In genomic region chr5:2251751-2252150, GRCh38 we compare ENCODE assay signal across 21 cellular contexts.
DNase-seq lines count a peak whose midpoint lies in the region; ATAC-seq and TF ChIP-seq lines count a peak whose summit lies in the region.
"Had no signal": no experiment of that assay in that cellular context is flagged by ENCODE, and none has a peak within 500 bp of the region (broad histone marks: within the 10 kb centered on the region; RNA-seq: fewer than 3 reads in every experiment).

No MANE protein-coding gene starts in this region.

- intact Hi-C loops in left cardiac atrium (cut with DNase I) (no loop called here), esophagus muscularis mucosa (cut with DNase I) (no loop called here)
- intact Hi-C loops in activated T-helper 2 cell treated with anti-CD3 and anti-CD28 coated beads, Interferon-gamma antibody, Interleukin-2, Interleukin-4, amounts not matched to agents 10 μg/mL and 5 μg/mL and 100 μg/mL, durations not matched to agents 14 hours and 24 hours and 36 hours (cut with micrococcal nuclease): no loop called here

- H3K4me1 Mint-ChIP-seq in stimulated activated effector memory CD8-positive, alpha-beta T cell treated with anti-CD3 and anti-CD28 coated beads, Interleukin-12 subunit alpha, Interleukin-12 subunit beta, amount 100 ng/mL, for 72 hours: peaks cover 6% of the 10 kb centered on the region
- no peaks in the 10 kb centered on the region for H3K4me1 Mint-ChIP-seq in activated T-helper 2 cell treated with anti-CD3 and anti-CD28 coated beads, Interferon-gamma antibody, Interleukin-2, Interleukin-4, amounts not matched to agents 10 μg/mL and 5 μg/mL and 100 μg/mL, durations not matched to agents 14 hours and 24 hours and 36 hours (ENCODE audit: low read depth)

- no peak overlapping the region for H3K4me3 Mint-ChIP-seq in stimulated activated effector memory CD8-positive, alpha-beta T cell treated with anti-CD3 and anti-CD28 coated beads, Interleukin-12 subunit alpha, Interleukin-12 subunit beta, amount 100 ng/mL, for 72 hours
- H3K4me3 Mint-ChIP-seq in activated T-helper 2 cell treated with anti-CD3 and anti-CD28 coated beads, Interferon-gamma antibody, Interleukin-2, Interleukin-4, amounts not matched to agents 10 μg/mL and 5 μg/mL and 100 μg/mL, durations not matched to agents 14 hours and 24 hours and 36 hours (ENCODE audit: low read depth): no peak overlapping the region
- H3K4me3 Mint-ChIP-seq: CD4-positive, CD25-positive, alpha-beta regulatory T cell; CD8-positive, alpha-beta memory T cell had no signal

- H3K4me1 ChIP-seq in right atrium auricular region: no peaks in the 10 kb centered on the region
- H3K4me1 ChIP-seq in esophagus muscularis mucosa: no peaks in the 10 kb centered on the region
- H3K4me1 ChIP-seq: A549, HAP-1 had no signal

- no peak overlapping the region for H3K4me3 ChIP-seq in right atrium auricular region
- no peak overlapping the region for H3K4me3 ChIP-seq in esophagus muscularis mucosa
- H3K4me3 ChIP-seq: A549, GM23248, HAP-1 had no signal

- 78% methylated on average over 6 of the region's 10 CpGs for WGBS in esophagus muscularis mucosa

- no peak for ATAC-seq in left cardiac atrium
- ATAC-seq in stimulated activated effector memory CD8-positive, alpha-beta T cell treated with anti-CD3 and anti-CD28 coated beads, Interleukin-12 subunit alpha, Interleukin-12 subunit beta, amount 100 ng/mL, for 72 hours: peak; percentile 12
- ATAC-seq in GM18520 (IDR thresholded peaks at IDR 0.05; ENCODE audit: unreplicated experiment): no peak
- ATAC-seq: A549 had no signal

- H3K27ac Mint-ChIP-seq in stimulated activated effector memory CD8-positive, alpha-beta T cell treated with anti-CD3 and anti-CD28 coated beads, Interleukin-12 subunit alpha, Interleukin-12 subunit beta, amount 100 ng/mL, for 72 hours: no peak overlapping the region
- H3K27ac Mint-ChIP-seq in activated T-helper 2 cell treated with anti-CD3 and anti-CD28 coated beads, Interferon-gamma antibody, Interleukin-2, Interleukin-4, amounts not matched to agents 10 μg/mL and 5 μg/mL and 100 μg/mL, durations not matched to agents 14 hours and 24 hours and 36 hours: no peak overlapping the region
- H3K27ac Mint-ChIP-seq: CD4-positive, CD25-positive, alpha-beta regulatory T cell; CD8-positive, alpha-beta memory T cell had no signal

- TF ChIP-seq POLR2A in esophagus muscularis mucosa (IDR thresholded peaks at IDR 0.05; ENCODE audit: low read depth): no peak

- no peak for TF ChIP-seq CTCF in right atrium auricular region (IDR thresholded peaks at IDR 0.05)
- no peak for TF ChIP-seq CTCF in esophagus muscularis mucosa (IDR thresholded peaks at IDR 0.05)

- H3K9me3 Mint-ChIP-seq in stimulated activated effector memory CD8-positive, alpha-beta T cell treated with anti-CD3 and anti-CD28 coated beads, Interleukin-12 subunit alpha, Interleukin-12 subunit beta, amount 100 ng/mL, for 72 hours: peaks cover 5% of the 10 kb centered on the region
- H3K9me3 Mint-ChIP-seq in activated T-helper 2 cell treated with anti-CD3 and anti-CD28 coated beads, Interferon-gamma antibody, Interleukin-2, Interleukin-4, amounts not matched to agents 10 μg/mL and 5 μg/mL and 100 μg/mL, durations not matched to agents 14 hours and 24 hours and 36 hours: no peaks in the 10 kb centered on the region

- no peaks in the 10 kb centered on the region for H3K36me3 Mint-ChIP-seq in stimulated activated effector memory CD8-positive, alpha-beta T cell treated with anti-CD3 and anti-CD28 coated beads, Interleukin-12 subunit alpha, Interleukin-12 subunit beta, amount 100 ng/mL, for 72 hours
- no peaks in the 10 kb centered on the region for H3K36me3 Mint-ChIP-seq in activated T-helper 2 cell treated with anti-CD3 and anti-CD28 coated beads, Interferon-gamma antibody, Interleukin-2, Interleukin-4, amounts not matched to agents 10 μg/mL and 5 μg/mL and 100 μg/mL, durations not matched to agents 14 hours and 24 hours and 36 hours (ENCODE audit: low read depth)
- H3K36me3 Mint-ChIP-seq: CD4-positive, CD25-positive, alpha-beta regulatory T cell; CD8-positive, alpha-beta memory T cell had no signal

- H3K9me3 ChIP-seq in right atrium auricular region (peaks cover 0 to 2% of the 10 kb centered on the region in 2 donors), esophagus muscularis mucosa (peaks cover 0 to 3% (median 0%) of the 10 kb centered on the region in 4 donors)
- H3K9me3 ChIP-seq: A549, HAP-1 had no signal

- TF ChIP-seq EP300 in esophagus muscularis mucosa (IDR thresholded peaks at IDR 0.05): no peak

- H3K27ac ChIP-seq in right atrium auricular region (no peak overlapping the region), esophagus muscularis mucosa (replicated peaks in 1 of 4) (no peak overlapping the region)
- H3K27ac ChIP-seq: 22Rv1, A549, GM23248 had no signal

- no peaks in the 10 kb centered on the region for H3K27me3 ChIP-seq in right atrium auricular region
- peaks cover 0 to 41% (median 0%) of the 10 kb centered on the region in 4 donors for H3K27me3 ChIP-seq in esophagus muscularis mucosa

- no peaks in the 10 kb centered on the region for H3K27me3 Mint-ChIP-seq in activated T-helper 2 cell treated with anti-CD3 and anti-CD28 coated beads, Interferon-gamma antibody, Interleukin-2, Interleukin-4, amounts not matched to agents 10 μg/mL and 5 μg/mL and 100 μg/mL, durations not matched to agents 14 hours and 24 hours and 36 hours (ENCODE audit: low read depth)
- H3K27me3 Mint-ChIP-seq: CD4-positive, CD25-positive, alpha-beta regulatory T cell had no signal

- peak; percentile 44 for DNase-seq in right atrium auricular region (ENCODE audit: low spot score)
- DNase-seq in left cardiac atrium: no peak
- peak; percentile 89 for DNase-seq in esophagus muscularis mucosa (ENCODE audit: extremely low spot score)
- no peak for DNase-seq in stimulated activated effector memory CD8-positive, alpha-beta T cell treated with anti-CD3 and anti-CD28 coated beads, Interleukin-12 subunit alpha, Interleukin-12 subunit beta, amount 100 ng/mL, for 72 hours (ENCODE audit: low spot score in 2 of 2)
- DNase-seq in stimulated activated CD4-positive, alpha-beta T cell treated with anti-CD3 and anti-CD28 coated beads, Interleukin-4, amount 100 ng/mL, for 4 hours: no peak
- DNase-seq in SW480 (ENCODE audit: low spot score): no peak
- no peak for DNase-seq in activated T-helper 2 cell treated with anti-CD3 and anti-CD28 coated beads, Interferon-gamma antibody, Interleukin-2, Interleukin-4, amounts not matched to agents 10 μg/mL and 5 μg/mL and 100 μg/mL, durations not matched to agents 14 hours and 24 hours and 36 hours (ENCODE audit: low spot score)
- DNase-seq: AML-193; C1 segment of cervical spinal cord; CD4-positive, CD25-positive, alpha-beta regulatory T cell; CD8-positive, alpha-beta memory T cell; COR-L47; DMS 273 treated with DMSO at 0.1 percent for 48 hours; DMS53; DND-41; EL; GM23248 had no signal

- H3K36me3 ChIP-seq in right atrium auricular region: no peaks in the 10 kb centered on the region
- H3K36me3 ChIP-seq in esophagus muscularis mucosa: no peaks in the 10 kb centered on the region
- H3K36me3 ChIP-seq: HAP-1 had no signal

Comparison
In these comparisons a context has a peak if more than half of its experiments do, and no peak if none do; other contexts are left out.
1. DNase-seq: peak in right atrium auricular region (single experiment) and esophagus muscularis mucosa (single experiment); none in left cardiac atrium (single experiment), stimulated activated effector memory CD8-positive, alpha-beta T cell treated with anti-CD3 and anti-CD28 coated beads, Interleukin-12 subunit alpha, Interleukin-12 subunit beta, amount 100 ng/mL, for 72 hours (0 of 2), stimulated activated CD4-positive, alpha-beta T cell treated with anti-CD3 and anti-CD28 coated beads, Interleukin-4, amount 100 ng/mL, for 4 hours (0 of 2), SW480 (single experiment) and activated T-helper 2 cell treated with anti-CD3 and anti-CD28 coated beads, Interferon-gamma antibody, Interleukin-2, Interleukin-4, amounts not matched to agents 10 μg/mL and 5 μg/mL and 100 μg/mL, durations not matched to agents 14 hours and 24 hours and 36 hours (single experiment).